Comparison of ENCODE assay signal across 8 cellular contexts in genomic region chr1:11059990-11060948, GRCh38. TPM values are rescaled to one million over a fixed set of nuclear protein-coding genes. Genes with fewer than 3 reads are reported as not detected.
A peak's percentile ranks its signal among the peaks of the same experiment; 100 is the strongest.
DNase-seq lines count a peak whose midpoint lies in the region; ATAC-seq and TF ChIP-seq lines count a peak whose summit lies in the region.

TSS of gene SRM (minus strand) at chr1:11060018. CDS start at chr1:11059943, 75 bp downstream.

- POLR2A ChIA-PET in CD4-positive, alpha-beta T cell (lab: Charles Lee), result interaction anchor here (0.8 to 3.2 kb wide), 13 partner anchors 10 to 848 kb away, joined by 3 to 31 read pairs (median 6); partner anchors contain the start of genes EXOSC10, MTOR and TARDBP
- POLR2A ChIA-PET in activated CD8-positive, alpha-beta T cell treated with anti-CD3 and anti-CD28 coated beads, Interleukin-2, amount 10 ng/mL, durations not matched to agents 7 days and 5 days (lab: Charles Lee), result interaction anchor here (0.6 to 1.9 kb wide), 7 partner anchors 11 to 848 kb away, joined by 3 to 10 read pairs (median 3); partner anchors contain the start of genes EXOSC10 and TARDBP

- H3K4me1 ChIP-seq in lower lobe of right lung, result peaks cover 25% of the 10 kb centered on the region

- peak within 1 kb of the TSS; percentile 96 for H3K4me3 Mint-ChIP-seq in CD4-positive, alpha-beta T cell
- H3K4me3 Mint-ChIP-seq in activated CD8-positive, alpha-beta T cell treated with anti-CD3 and anti-CD28 coated beads, Interleukin-2, amount 10 ng/mL, durations not matched to agents 7 days and 5 days, result peak within 1 kb of the TSS; percentile 96

- H3K9me3 ChIP-seq in CD4-positive, alpha-beta T cell (ENCODE audit: control insufficient read depth, low read length), result no peaks in the 10 kb centered on the region
- no peaks in the 10 kb centered on the region for H3K9me3 ChIP-seq in lower lobe of right lung

- peak within 1 kb of the TSS; percentile 77 for H3K27ac Mint-ChIP-seq in CD4-positive, alpha-beta T cell
- peak within 1 kb of the TSS; percentile 98 for H3K27ac Mint-ChIP-seq in activated CD8-positive, alpha-beta T cell treated with anti-CD3 and anti-CD28 coated beads, Interleukin-2, amount 10 ng/mL, durations not matched to agents 7 days and 5 days

- intact Hi-C loops in CD4-positive, alpha-beta T cell (cut with DNase I, micrococcal nuclease), result loop anchor here (1.0 to 5.0 kb wide), 4 partner anchors 23 to 212 kb away; partner anchors contain the start of genes EXOSC10 (in 1 of the 2), TARDBP (in 1 of the 2) and UBIAD1 (in 1 of the 2)
- intact Hi-C loops in lower lobe of right lung (cut with DNase I), result no loop called here

- no peak for TF ChIP-seq CTCF in CD4-positive, alpha-beta T cell (IDR thresholded peaks at IDR 0.05)
- TF ChIP-seq CTCF in lower lobe of right lung (IDR thresholded peaks at IDR 0.05), result peak; percentile 67

- H3K4me1 Mint-ChIP-seq in CD4-positive, alpha-beta T cell (ENCODE audit: low read depth), result peaks cover 39% of the 10 kb centered on the region
- H3K4me1 Mint-ChIP-seq in activated CD8-positive, alpha-beta T cell treated with anti-CD3 and anti-CD28 coated beads, Interleukin-2, amount 10 ng/mL, durations not matched to agents 7 days and 5 days (ENCODE audit: low read depth), result peaks cover 54% of the 10 kb centered on the region

- H3K27me3 Mint-ChIP-seq in CD4-positive, alpha-beta T cell, result no peaks in the 10 kb centered on the region
- H3K27me3 Mint-ChIP-seq in activated CD8-positive, alpha-beta T cell treated with anti-CD3 and anti-CD28 coated beads, Interleukin-2, amount 10 ng/mL, durations not matched to agents 7 days and 5 days (ENCODE audit: low read depth), result no peaks in the 10 kb centered on the region

- H3K4me3 ChIP-seq in lower lobe of right lung, result peak within 1 kb of the TSS; percentile 88

- H3K9me3 Mint-ChIP-seq in CD4-positive, alpha-beta T cell, result no peaks in the 10 kb centered on the region
- H3K9me3 Mint-ChIP-seq in activated CD8-positive, alpha-beta T cell treated with anti-CD3 and anti-CD28 coated beads, Interleukin-2, amount 10 ng/mL, durations not matched to agents 7 days and 5 days (ENCODE audit: insufficient read depth), result no peaks in the 10 kb centered on the region

- peak; percentile 76 to 94 (median 86) for DNase-seq in CD4-positive, alpha-beta T cell
- DNase-seq in HK-2 (ENCODE audit: unreplicated experiment) (peak; percentile 89), NCI-H82 treated with DMSO at 0.1 percent for 48 hours (lab: John Stamatoyannopoulos, UW; ENCODE audit: unreplicated experiment) (peak; percentile 72), ecto neural progenitor cell (ENCODE audit: low spot score) (peak; percentile 94), lower lobe of right lung (peak; percentile 95)
- peak; percentile 91 for DNase-seq in activated CD8-positive, alpha-beta T cell treated with anti-CD3 and anti-CD28 coated beads, Interleukin-2, amount 10 ng/mL, durations not matched to agents 7 days and 5 days
- peak; percentile 59 to 88 (median 83) for DNase-seq in stimulated activated CD4-positive, alpha-beta T cell treated with anti-CD3 and anti-CD28 coated beads, TNF-alpha, amount 100 ng/mL, for 1 hour (ENCODE audit: low read depth in 3 of 3, low spot score in 1 of 3)

- CTCF ChIA-PET in CD4-positive, alpha-beta T cell (lab: Charles Lee), result interaction anchor here (1.3 to 7.0 kb wide), 2 partner anchors 12 to 22 kb away, joined by 4 to 53 read pairs; no protein-coding TSS in a partner anchor
- CTCF ChIA-PET in activated CD8-positive, alpha-beta T cell treated with anti-CD3 and anti-CD28 coated beads, Interleukin-2, amount 10 ng/mL, durations not matched to agents 7 days and 5 days (lab: Charles Lee), result interaction anchor here (0.7 to 5.3 kb wide), 7 partner anchors 16 to 585 kb away, joined by 3 to 101 read pairs (median 3); partner anchors contain the start of genes EXOSC10 and TARDBP

- peaks cover 53% of the 10 kb centered on the region for H3K36me3 Mint-ChIP-seq in CD4-positive, alpha-beta T cell (ENCODE audit: low read depth)
- peaks cover 43% of the 10 kb centered on the region for H3K36me3 Mint-ChIP-seq in activated CD8-positive, alpha-beta T cell treated with anti-CD3 and anti-CD28 coated beads, Interleukin-2, amount 10 ng/mL, durations not matched to agents 7 days and 5 days (ENCODE audit: low read depth)

- no peaks in the 10 kb centered on the region for H3K27me3 ChIP-seq in CD4-positive, alpha-beta T cell (ENCODE audit: control insufficient read depth, insufficient read depth, low read length)
- H3K27me3 ChIP-seq in lower lobe of right lung (ENCODE audit: low read depth), result no peaks in the 10 kb centered on the region

- ATAC-seq in CD4-positive, alpha-beta T cell (ENCODE audit: poor library complexity), result peak; percentile 96
- peak; percentile 90 for ATAC-seq in GM19452 (IDR thresholded peaks at IDR 0.05; ENCODE audit: unreplicated experiment)
- ATAC-seq in activated CD8-positive, alpha-beta T cell treated with anti-CD3 and anti-CD28 coated beads, Interleukin-2, amount 10 ng/mL, durations not matched to agents 7 days and 5 days, result peak; percentile 94
- peak; percentile 99 to 100 for ATAC-seq in lower lobe of right lung

- peak within 1 kb of the TSS; percentile 57 for H3K27ac ChIP-seq in CD4-positive, alpha-beta T cell (ENCODE audit: low read depth, low read length)
- peak within 1 kb of the TSS; percentile 80 for H3K27ac ChIP-seq in lower lobe of right lung

- peaks cover 34% of the 10 kb centered on the region for H3K36me3 ChIP-seq in lower lobe of right lung

RNA-seq across cellular contexts. Expression of gene SRM, which starts in this region (rescaled TPM):
- total RNA-seq in CD4-positive, alpha-beta T cell, result 10 to 100 TPM; 21.2 to 24.8 TPM
- total RNA-seq in activated CD8-positive, alpha-beta T cell treated with anti-CD3 and anti-CD28 coated beads, Interleukin-2, amount 10 ng/mL, durations not matched to agents 7 days and 5 days, result 100 to 1,000 TPM; 146 to 154 TPM
- total RNA-seq in lower lobe of right lung, result 38.7 TPM

Comparison
In these comparisons a context has a peak if more than half of its experiments do, and no peak if none do; other contexts are left out.
1. Peak in every context shown above with its lines: DNase-seq, ATAC-seq, H3K4me3 ChIP-seq and H3K27ac ChIP-seq.